Comparison of ENCODE assay signal across 17 cellular contexts in the genomic region with DNA sequence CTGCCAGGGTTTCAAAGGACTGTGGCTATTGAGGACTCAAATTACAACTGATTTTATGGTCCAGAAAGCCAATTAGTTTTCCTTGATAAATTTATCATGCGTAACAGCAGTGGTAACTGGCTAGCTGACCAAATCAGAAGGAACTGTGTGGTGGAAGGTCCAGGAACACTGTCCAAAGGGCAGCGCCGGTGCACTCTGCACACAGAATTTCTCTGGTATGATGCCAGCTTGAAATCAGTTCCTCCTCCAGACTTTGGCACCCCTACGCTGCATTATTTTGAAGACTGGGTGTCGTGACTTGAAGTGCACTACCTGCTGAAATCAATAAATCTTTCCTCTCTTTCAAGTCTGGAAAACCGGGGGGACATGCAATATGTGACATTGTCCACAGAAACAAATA.
DNase-seq lines count a peak whose midpoint lies in the region; ATAC-seq and TF ChIP-seq lines count a peak whose summit lies in the region.
"Had no signal": no experiment of that assay in that cellular context is flagged by ENCODE, and none has a peak within 500 bp of the region (broad histone marks: within the 10 kb centered on the region; RNA-seq: fewer than 3 reads in every experiment).

No MANE protein-coding gene starts in this region.

- intact Hi-C loops in Right ventricle myocardium superior (cut with DNase I) (no loop called here), left cardiac atrium (cut with DNase I) (no loop called here)

- no peak overlapping the region for H3K4me3 Mint-ChIP-seq in nephron progenitor cell
- H3K4me3 Mint-ChIP-seq: CD4-positive, alpha-beta T cell; HFFc6 had no signal

- peaks cover 10% of the 10 kb centered on the region for H3K9me3 Mint-ChIP-seq in nephron progenitor cell
- H3K9me3 Mint-ChIP-seq: CD4-positive, alpha-beta T cell; HFFc6 had no signal

- peaks cover 17% of the 10 kb centered on the region for H3K4me1 Mint-ChIP-seq in nephron progenitor cell

- peak overlapping the region; percentile 24 for H3K27ac Mint-ChIP-seq in nephron progenitor cell
- H3K27ac Mint-ChIP-seq: CD4-positive, alpha-beta T cell; HFFc6 had no signal

- ATAC-seq in Right ventricle myocardium superior (ENCODE audit: poor library complexity) (peak; percentile 18), left cardiac atrium (no peak)
- ATAC-seq: A549, HCT116, HepG2 had no signal

- DNase-seq in Right ventricle myocardium superior (no peak), left cardiac atrium (no peak), left kidney (ENCODE audit: low read depth, low spot score) (peak; percentile 84), nephron progenitor cell (peak; percentile 5), NCI-H1436 treated with DMSO at 0.1 percent for 48 hours (lab: John Stamatoyannopoulos, UW) (no peak), nucleus accumbens (lab: John Stamatoyannopoulos, UW) (no peak), HuH-7 (ENCODE audit: low spot score) (no peak)
- DNase-seq in stimulated activated CD4-positive, alpha-beta T cell treated with anti-CD3 and anti-CD28 coated beads, Interleukin-15, amount 100 ng/mL, for 24 hours, result no peak
- DNase-seq: AML-193; Caco-2; CD4-positive, alpha-beta T cell; GOT3; H7; HFFc6 had no signal

- peaks cover 7% of the 10 kb centered on the region for H3K27me3 Mint-ChIP-seq in nephron progenitor cell (ENCODE audit: low read depth, poor library complexity)

- no peak for TF ChIP-seq CTCF in nephron progenitor cell (IDR thresholded peaks at IDR 0.05)

- H3K36me3 Mint-ChIP-seq in nephron progenitor cell (ENCODE audit: low read depth), result peaks cover 6% of the 10 kb centered on the region

Comparison
In these comparisons a context has a peak if more than half of its experiments do, and no peak if none do; other contexts are left out.
1. DNase-seq: peak in left kidney (single experiment) and nephron progenitor cell (single experiment); none in Right ventricle myocardium superior (single experiment), left cardiac atrium (single experiment), NCI-H1436 treated with DMSO at 0.1 percent for 48 hours (single experiment), stimulated activated CD4-positive, alpha-beta T cell treated with anti-CD3 and anti-CD28 coated beads, Interleukin-15, amount 100 ng/mL, for 24 hours (single experiment), nucleus accumbens (0 of 56) and HuH-7 (single experiment).